In the genomic region with DNA sequence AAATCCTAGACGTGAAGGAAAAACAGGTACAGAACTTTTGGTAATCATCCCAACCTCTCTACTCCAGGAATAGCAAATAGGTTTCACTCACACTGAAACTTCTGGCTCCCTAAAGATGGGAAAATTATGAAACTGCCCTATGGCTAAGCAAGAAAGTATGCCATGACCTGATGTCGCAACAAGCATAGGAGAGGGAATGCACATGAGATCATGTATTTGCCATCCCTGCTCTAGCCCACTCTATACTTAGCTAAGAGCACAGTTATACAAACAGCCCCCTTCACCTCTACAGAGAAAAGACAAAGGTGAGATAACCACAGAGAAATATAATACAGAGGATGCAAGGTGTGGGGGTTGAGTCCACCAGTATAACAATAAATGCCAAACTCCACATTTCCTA, we compare ENCODE assay signal across 11 cellular contexts.
A peak's percentile ranks its signal among the peaks of the same experiment; 100 is the strongest.
DNase-seq lines count a peak whose midpoint lies in the region; ATAC-seq and TF ChIP-seq lines count a peak whose summit lies in the region.
"Had no signal": no experiment of that assay in that cellular context is flagged by ENCODE, and none has a peak within 500 bp of the region (broad histone marks: within the 10 kb centered on the region; RNA-seq: fewer than 3 reads in every experiment).

No MANE protein-coding gene starts in this region.

- no peak for TF ChIP-seq RAD21 in Ishikawa (IDR thresholded peaks at IDR 0.05; ENCODE audit: low read depth)

- TF ChIP-seq CTCF in ascending aorta (IDR thresholded peaks at IDR 0.05) (no peak), right lobe of liver (IDR thresholded peaks at IDR 0.05) (no peak)

- intact Hi-C loops in ascending aorta (cut with DNase I) (loop anchor here (2.0 to 10.0 kb wide), 4 partner anchors 102 to 788 kb away; a partner anchor contains a TSS), right lobe of liver (cut with DNase I) (no loop called here), head of caudate nucleus (cut with DNase I) (loop anchor here (5.0 kb wide), 1 partner anchor 103 kb away; a partner anchor contains a TSS)

- H3K36me3 ChIP-seq in ascending aorta (no peaks in the 10 kb centered on the region), right lobe of liver (no peaks in the 10 kb centered on the region)
- H3K36me3 ChIP-seq: SJCRH30 had no signal

- DNase-seq in AG20443 (ENCODE audit: low spot score) = peak; percentile 51
- DNase-seq in ascending aorta (ENCODE audit: low spot score in 2 of 2) = peak in 1 of 2 donors; percentile 79
- no peak for DNase-seq in right lobe of liver
- no peak for DNase-seq in NCI-H345 (lab: John Stamatoyannopoulos, UW)
- no peak for DNase-seq in activated naive CD4-positive, alpha-beta T cell treated with anti-CD3 and anti-CD28 coated beads, Interleukin-2, amount 50 U/mL, for 16 hours
- DNase-seq in head of caudate nucleus = no peak
- DNase-seq in NCI-H1048 (lab: John Stamatoyannopoulos, UW) = no peak
- DNase-seq: activated T-cell treated with anti-CD3 and anti-CD28 coated beads, Interleukin-2, amount 50 U/mL, for 4 hours; foreskin melanocyte; SJCRH30 had no signal

- WGBS in right lobe of liver (ENCODE audit: insufficient coverage, low coverage, low lambda C conversion rate, missing lambda C conversion rate) = 90% methylated on average over 2 of the region's 2 CpGs

- H3K27me3 ChIP-seq in ascending aorta (no peaks in the 10 kb centered on the region), right lobe of liver (no peaks in the 10 kb centered on the region)
- H3K27me3 ChIP-seq: SJCRH30 had no signal

- no peak for TF ChIP-seq EP300 in Ishikawa (IDR thresholded peaks at IDR 0.05; ENCODE audit: borderline replicate concordance)

- H3K4me1 ChIP-seq in ascending aorta (peaks cover 7 to 44% of the 10 kb centered on the region in 2 donors), right lobe of liver (no peaks in the 10 kb centered on the region)

- TF ChIP-seq POLR2A in right lobe of liver (IDR thresholded peaks at IDR 0.05) = no peak

- H3K9me3 ChIP-seq in ascending aorta = no peaks in the 10 kb centered on the region
- peaks cover 0 to 2% (median 0%) of the 10 kb centered on the region in 4 donors for H3K9me3 ChIP-seq in right lobe of liver
- H3K9me3 ChIP-seq: SJCRH30 had no signal

- no peak overlapping the region for H3K4me3 ChIP-seq in ascending aorta
- H3K4me3 ChIP-seq in right lobe of liver = no peak overlapping the region
- H3K4me3 ChIP-seq: SJCRH30 had no signal

- H3K27ac ChIP-seq in ascending aorta = peak overlapping the region; percentile 72 to 82
- H3K27ac ChIP-seq in right lobe of liver = no peak overlapping the region
- H3K27ac ChIP-seq: SJCRH30 had no signal

- peak in 3 of 4 donors; percentile 37 to 76 (median 40) for ATAC-seq in right lobe of liver

TF ChIP-seq in Ishikawa, 13 proteins besides CTCF, POLR2A, EP300 and RAD21:
- no peak for TF ChIP-seq CREB1 (IDR thresholded peaks at IDR 0.05; ENCODE audit: low read depth)
- peak; percentile 95 for TF ChIP-seq CEBPB (IDR thresholded peaks at IDR 0.05)

Comparison
In these comparisons a context has a peak if more than half of its experiments do, and no peak if none do; other contexts are left out.
1. H3K27ac ChIP-seq: peak in ascending aorta (2 of 2); none in right lobe of liver (0 of 3).
2. intact Hi-C loops: an anchor here in ascending aorta (2.0 to 10.0 kb wide) and head of caudate nucleus (5.0 kb wide); none called in right lobe of liver.